In genomic region chr22:21938071-21938822, GRCh38 we compare ENCODE assay signal across 1 cellular context.
TF ChIP-seq lines count a peak whose summit lies in the region.

No MANE protein-coding gene starts in this region.

TF ChIP-seq in A549, 52 proteins besides CTCF, POLR2A, EP300 and RAD21 (continued from another document):
- TF ChIP-seq NPAS2 (CRISPR knock-in tag; IDR thresholded peaks at IDR 0.05; ENCODE audit: borderline replicate concordance) = no peak
- TF ChIP-seq GATA3 (IDR thresholded peaks at IDR 0.05; ENCODE audit: borderline replicate concordance) = no peak
- no peak for TF ChIP-seq NR3C1 (IDR thresholded peaks at IDR 0.05)
- peak in 1 of 2 experiments; percentile 44; a peak in 1 of 4 replicates for TF ChIP-seq CEBPB (IDR thresholded peaks at IDR 0.05)
- TF ChIP-seq, protein P1, sequence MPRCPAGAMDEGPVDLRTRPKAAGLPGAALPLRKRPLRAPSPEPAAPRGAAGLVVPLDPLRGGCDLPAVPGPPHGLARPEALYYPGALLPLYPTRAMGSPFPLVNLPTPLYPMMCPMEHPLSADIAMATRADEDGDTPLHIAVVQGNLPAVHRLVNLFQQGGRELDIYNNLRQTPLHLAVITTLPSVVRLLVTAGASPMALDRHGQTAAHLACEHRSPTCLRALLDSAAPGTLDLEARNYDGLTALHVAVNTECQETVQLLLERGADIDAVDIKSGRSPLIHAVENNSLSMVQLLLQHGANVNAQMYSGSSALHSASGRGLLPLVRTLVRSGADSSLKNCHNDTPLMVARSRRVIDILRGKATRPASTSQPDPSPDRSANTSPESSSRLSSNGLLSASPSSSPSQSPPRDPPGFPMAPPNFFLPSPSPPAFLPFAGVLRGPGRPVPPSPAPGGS (IDR thresholded peaks at IDR 0.05) = no peak
- TF ChIP-seq HOXB5 (CRISPR knock-in tag; IDR thresholded peaks at IDR 0.05) = 0 out of 2 replicates have a peak, but pooled peaks have one; percentile 17
- TF ChIP-seq E2F6 (IDR thresholded peaks at IDR 0.05; ENCODE audit: borderline replicate concordance, low read depth) = peak; percentile 36; the same call in 1 of the 2 replicates
- TF ChIP-seq, protein P2, sequence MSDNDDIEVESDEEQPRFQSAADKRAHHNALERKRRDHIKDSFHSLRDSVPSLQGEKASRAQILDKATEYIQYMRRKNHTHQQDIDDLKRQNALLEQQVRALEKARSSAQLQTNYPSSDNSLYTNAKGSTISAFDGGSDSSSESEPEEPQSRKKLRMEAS (IDR thresholded peaks at IDR 0.05) = peak; percentile 75
- TF ChIP-seq ZSCAN20 (CRISPR knock-in tag; IDR thresholded peaks at IDR 0.05) = no peak
- TF ChIP-seq CHD4 (IDR thresholded peaks at IDR 0.05; ENCODE audit: borderline replicate concordance) = no peak
- TF ChIP-seq ZFP36 (IDR thresholded peaks at IDR 0.05; ENCODE audit: borderline replicate concordance, partially characterized antibody) = no peak
- TF ChIP-seq REST (IDR thresholded peaks at IDR 0.05) = no peak
- no peak for TF ChIP-seq ESRRA (IDR thresholded peaks at IDR 0.05; ENCODE audit: borderline replicate concordance, low read length)
- TF ChIP-seq HDAC2 (IDR thresholded peaks at IDR 0.05) = no peak
- peak; percentile 49; the same call in 1 of the 2 replicates for TF ChIP-seq PHF8 (IDR thresholded peaks at IDR 0.05; ENCODE audit: borderline replicate concordance, low read depth)
- no peak for TF ChIP-seq MAZ (IDR thresholded peaks at IDR 0.05; ENCODE audit: borderline replicate concordance, low read depth, low read length)
- peak in 1 of 2 experiments; percentile 31; a peak in 1 of 5 replicates for TF ChIP-seq JUN (IDR thresholded peaks at IDR 0.05)
- TF ChIP-seq BHLHE40 (IDR thresholded peaks at IDR 0.05; ENCODE audit: low read depth, low read length) = no peak
- TF ChIP-seq, protein P3, sequence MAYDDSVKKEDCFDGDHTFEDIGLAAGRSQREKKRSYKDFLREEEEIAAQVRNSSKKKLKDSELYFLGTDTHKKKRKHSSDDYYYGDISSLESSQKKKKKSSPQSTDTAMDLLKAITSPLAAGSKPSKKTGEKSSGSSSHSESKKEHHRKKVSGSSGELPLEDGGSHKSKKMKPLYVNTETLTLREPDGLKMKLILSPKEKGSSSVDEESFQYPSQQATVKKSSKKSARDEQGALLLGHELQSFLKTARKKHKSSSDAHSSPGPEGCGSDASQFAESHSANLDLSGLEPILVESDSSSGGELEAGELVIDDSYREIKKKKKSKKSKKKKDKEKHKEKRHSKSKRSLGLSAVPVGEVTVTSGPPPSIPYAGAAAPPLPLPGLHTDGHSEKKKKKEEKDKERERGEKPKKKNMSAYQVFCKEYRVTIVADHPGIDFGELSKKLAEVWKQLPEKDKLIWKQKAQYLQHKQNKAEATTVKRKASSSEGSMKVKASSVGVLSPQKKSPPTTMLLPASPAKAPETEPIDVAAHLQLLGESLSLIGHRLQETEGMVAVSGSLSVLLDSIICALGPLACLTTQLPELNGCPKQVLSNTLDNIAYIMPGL (CRISPR knock-in tag; IDR thresholded peaks at IDR 0.05; ENCODE audit: borderline replicate concordance) = peak; percentile 77; the same call in 1 of the 2 replicates
- TF ChIP-seq CBX8 (IDR thresholded peaks at IDR 0.05) = no peak
- no peak for TF ChIP-seq POLR2AphosphoS2 (conservative IDR thresholded peaks at IDR 0.05; ENCODE audit: low read length)
- TF ChIP-seq MYC (IDR thresholded peaks at IDR 0.05; ENCODE audit: borderline replicate concordance, low read length) = peak; percentile 63; the same call in 1 of the 2 replicates
- no peak for TF ChIP-seq ZC3H11A (IDR thresholded peaks at IDR 0.05)
- TF ChIP-seq RARB (CRISPR knock-in tag; IDR thresholded peaks at IDR 0.05) = no peak
- no peak for TF ChIP-seq KDM5A (IDR thresholded peaks at IDR 0.05)
